In the genomic region with DNA sequence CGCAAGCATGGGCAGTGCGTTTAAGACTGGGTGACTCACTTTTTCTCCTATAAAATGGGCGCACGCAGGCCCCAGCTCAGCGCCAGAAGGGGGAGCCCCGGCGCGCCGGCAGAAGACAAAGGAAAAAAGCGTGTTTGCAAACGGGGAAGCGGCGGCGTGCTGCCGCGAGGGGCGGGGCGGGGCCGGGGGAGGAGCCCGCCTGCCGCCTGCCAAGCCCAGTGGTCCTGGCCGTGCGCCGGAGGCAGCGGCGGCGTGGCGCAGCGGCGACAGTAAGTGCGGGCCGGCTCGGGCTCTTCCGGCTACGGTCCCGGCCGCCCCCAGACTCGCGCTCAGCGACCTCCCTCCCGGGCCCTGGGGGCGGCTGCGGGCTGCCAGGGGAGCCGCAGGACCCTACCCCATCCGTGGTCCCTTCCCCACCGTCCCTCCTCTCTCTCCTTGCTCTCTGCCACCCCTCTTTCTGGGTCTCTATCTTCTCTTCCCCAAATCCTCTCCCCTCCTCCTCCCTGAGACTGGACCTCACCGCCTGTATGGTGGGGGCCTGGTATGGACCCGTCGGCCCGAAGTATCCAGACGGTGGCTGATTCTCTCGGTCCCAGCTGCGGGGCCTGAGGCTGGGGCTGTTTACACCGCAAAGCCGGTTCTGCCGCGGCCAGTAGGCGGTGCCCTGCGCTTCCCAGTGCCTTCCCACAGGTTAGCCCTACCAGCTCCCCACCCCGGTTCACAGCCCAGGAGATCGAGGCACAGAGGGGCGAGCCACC, we compare ENCODE assay signal across 8 cellular contexts. TPM values are rescaled to one million over a fixed set of nuclear protein-coding genes. Genes with fewer than 3 reads are reported as not detected.
DNase-seq lines count a peak whose midpoint lies in the region; ATAC-seq lines count a peak whose summit lies in the region.

A gene (plus strand): TSS at position 218 of the 758 bp plus-strand sequence. CDS start 51 bp downstream, at position 269.

- DNase-seq in NCI-H226 = peak; percentile 66
- DNase-seq in activated CD4-positive, alpha-beta T cell treated with anti-CD3 and anti-CD28 coated beads for 36 hours = peak; percentile 94
- DNase-seq in left kidney (ENCODE audit: low read depth, low spot score) = peak; percentile 94
- DNase-seq in stimulated activated CD4-positive, alpha-beta T cell treated with anti-CD3 and anti-CD28 coated beads, Interleukin-1b, Interleukin-23, amount 100 ng/mL, for 48 hours = peak; percentile 90

- H3K4me1 ChIP-seq in ACC112 (ENCODE audit: control insufficient read depth, insufficient read depth, low read length, unreplicated experiment) = no peaks in the 10 kb centered on the region

- H3K4me3 ChIP-seq in ACC112 (ENCODE audit: low read depth, low read length) = peak within 1 kb of the TSS; percentile 83

- POLR2A ChIA-PET in activated CD4-positive, alpha-beta T cell treated with anti-CD3 and anti-CD28 coated beads for 36 hours (lab: Charles Lee) = interaction anchor here (0.5 to 0.6 kb wide), 2 partner anchors 178 to 711 kb away, joined by 4 to 5 read pairs; no protein-coding TSS in a partner anchor

- intact Hi-C loops in activated CD4-positive, alpha-beta T cell treated with anti-CD3 and anti-CD28 coated beads for 36 hours (cut with DNase I, micrococcal nuclease) = loop anchor here (1.0 to 10.0 kb wide), 11 partner anchors 58 to 1018 kb away; a partner anchor contains a TSS

- peak within 1 kb of the TSS; percentile 85 for H3K4me3 Mint-ChIP-seq in activated CD4-positive, alpha-beta T cell treated with anti-CD3 and anti-CD28 coated beads for 36 hours

- ATAC-seq in GM18511 (IDR thresholded peaks at IDR 0.05; ENCODE audit: unreplicated experiment) = peak; percentile 83
- ATAC-seq in HG03095 (IDR thresholded peaks at IDR 0.05; ENCODE audit: unreplicated experiment) = peak; percentile 67
- peak; percentile 87 for ATAC-seq in activated CD4-positive, alpha-beta T cell treated with anti-CD3 and anti-CD28 coated beads for 36 hours

- H3K27me3 Mint-ChIP-seq in activated CD4-positive, alpha-beta T cell treated with anti-CD3 and anti-CD28 coated beads for 36 hours = no peaks in the 10 kb centered on the region

- no peaks in the 10 kb centered on the region for H3K9me3 Mint-ChIP-seq in activated CD4-positive, alpha-beta T cell treated with anti-CD3 and anti-CD28 coated beads for 36 hours (ENCODE audit: low read depth)

- CTCF ChIA-PET in activated CD4-positive, alpha-beta T cell treated with anti-CD3 and anti-CD28 coated beads for 36 hours (lab: Charles Lee) = interaction anchor here (0.6 to 2.6 kb wide), 15 partner anchors 10 to 699 kb away, joined by 3 to 12 read pairs (median 3); no protein-coding TSS in a partner anchor

- peak within 1 kb of the TSS; percentile 97 for H2AFZ ChIP-seq in ACC112 (ENCODE audit: low read length, unreplicated experiment)

- no peaks in the 10 kb centered on the region for H3K36me3 ChIP-seq in ACC112 (ENCODE audit: insufficient read depth, low read length)

- H3K4me1 Mint-ChIP-seq in activated CD4-positive, alpha-beta T cell treated with anti-CD3 and anti-CD28 coated beads for 36 hours = peaks cover 33% of the 10 kb centered on the region

- H3K36me3 Mint-ChIP-seq in activated CD4-positive, alpha-beta T cell treated with anti-CD3 and anti-CD28 coated beads for 36 hours (ENCODE audit: low read depth) = peaks cover 13% of the 10 kb centered on the region

- H3K27ac ChIP-seq in ACC112 (ENCODE audit: low read depth, low read length) = no peak within 1 kb of the TSS
- peak within 1 kb of the TSS; percentile 90 for H3K27ac ChIP-seq in cingulate gyrus (ENCODE audit: low read depth, low read length)

- no peaks in the 10 kb centered on the region for H3K79me2 ChIP-seq in ACC112 (ENCODE audit: control insufficient read depth, insufficient read depth, low read length, unreplicated experiment)

- no peaks in the 10 kb centered on the region for H3K27me3 ChIP-seq in ACC112 (ENCODE audit: insufficient read depth, low read length)

- H3K27ac Mint-ChIP-seq in activated CD4-positive, alpha-beta T cell treated with anti-CD3 and anti-CD28 coated beads for 36 hours = peak within 1 kb of the TSS; percentile 77

RNA-seq across cellular contexts. Expression of the gene that starts here (rescaled TPM):
- total RNA-seq in activated CD4-positive, alpha-beta T cell treated with anti-CD3 and anti-CD28 coated beads for 36 hours = 1 to 10 TPM; 2.4 to 2.6 TPM
